Comparison of ENCODE assay signal across 17 cellular contexts in genomic region chr4:41877020-41877796, GRCh38. TPM values are rescaled to one million over a fixed set of nuclear protein-coding genes. Genes with fewer than 3 reads are reported as not detected.
DNase-seq lines count a peak whose midpoint lies in the region; ATAC-seq, FAIRE-seq and TF ChIP-seq lines count a peak whose summit lies in the region.
"Had no signal": no experiment of that assay in that cellular context is flagged by ENCODE, and none has a peak within 500 bp of the region (broad histone marks: within the 10 kb centered on the region; RNA-seq: fewer than 3 reads in every experiment).

No MANE protein-coding gene starts in this region.

- H3K4me1 ChIP-seq in SK-N-SH (ENCODE audit: control insufficient read depth in 1 of 2, insufficient read depth in 2 of 2, low read depth in 1 of 2, low read length in 1 of 2) (peaks cover 0 to 49% of the 10 kb centered on the region in 2 experiments; a peak in 3 of 4 replicates), iPS-15b (ENCODE audit: control insufficient read depth, insufficient read depth, low read length) (no peaks in the 10 kb centered on the region)
- H3K4me1 ChIP-seq: BLaER1, Caco-2 had no signal

- no peaks in the 10 kb centered on the region for H3K9me3 ChIP-seq in SK-N-SH
- no peaks in the 10 kb centered on the region for H3K9me3 ChIP-seq in iPS-15b (ENCODE audit: control insufficient read depth, insufficient read depth, low read length)
- H3K9me3 ChIP-seq: Caco-2 had no signal

- WGBS in SK-N-SH (ENCODE audit: low lambda C conversion rate), result 88% methylated on average over 4 of the region's 7 CpGs

- no peaks in the 10 kb centered on the region for H3K79me2 ChIP-seq in SK-N-SH (ENCODE audit: insufficient read depth)

- FAIRE-seq in bronchial epithelial cell (lab: Jason Lieb, UNC), result peak; percentile 73
- FAIRE-seq: GM19239, H54, HTR-8/SVneo had no signal

- CTCF ChIA-PET in SK-N-SH (lab: Yijun Ruan, JAX), result interaction anchor here (0.6 to 12.6 kb wide), 11 partner anchors 11 to 187 kb away, joined by 3 to 188 read pairs (median 7); partner anchors contain the start of gene PHOX2B

- H3K9me2 ChIP-seq in SK-N-SH, result no peaks in the 10 kb centered on the region

- H3K27ac ChIP-seq in SK-N-SH (ENCODE audit: low read depth in 2 of 2, low read length in 1 of 2), result peak overlapping the region in 1 of 2 experiments; percentile 99; a peak in 2 of 4 replicates
- H3K27ac ChIP-seq: 22Rv1, BLaER1 had no signal

- no peak overlapping the region for H3K9ac ChIP-seq in SK-N-SH
- H3K9ac ChIP-seq in iPS-15b (ENCODE audit: low read depth, low read length), result no peak overlapping the region
- H3K9ac ChIP-seq: BLaER1 had no signal

- peak in 1 of 2 experiments; percentile 55; a peak in 1 of 4 replicates for TF ChIP-seq EP300 in SK-N-SH (IDR thresholded peaks at IDR 0.05; ENCODE audit: borderline replicate concordance in 1 of 2, low read depth in 1 of 2, low read length in 1 of 2)

- H3K36me3 ChIP-seq in SK-N-SH (replicated peaks in 1 of 2; ENCODE audit: control insufficient read depth in 1 of 2, insufficient read depth in 2 of 2, low read length in 1 of 2), result no peaks in the 10 kb centered on the region
- no peaks in the 10 kb centered on the region for H3K36me3 ChIP-seq in bronchial epithelial cell (ENCODE audit: control insufficient read depth, insufficient read depth, low read length)
- H3K36me3 ChIP-seq in iPS-15b (ENCODE audit: control insufficient read depth, insufficient read depth, low read length), result no peaks in the 10 kb centered on the region
- H3K36me3 ChIP-seq: BLaER1 had no signal

- DNase-seq in SK-N-SH (peak; percentile 54), bronchial epithelial cell (ENCODE audit: low read depth) (no peak), retina (peak; percentile 41), UCSD-AML1 (lab: John Stamatoyannopoulos, UW; ENCODE audit: unreplicated experiment) (no peak), Kasumi-1 (lab: John Stamatoyannopoulos, UW) (no peak)
- DNase-seq: Caco-2; CD8-positive, alpha-beta memory T cell; DMS53; GF-D8 had no signal

- H3K4me2 ChIP-seq in SK-N-SH, result no peak overlapping the region
- H3K4me2 ChIP-seq: BLaER1 had no signal

- H3K27me3 ChIP-seq in SK-N-SH (ENCODE audit: insufficient read depth) (peaks cover 65% of the 10 kb centered on the region), bronchial epithelial cell (ENCODE audit: control insufficient read depth, insufficient read depth, low read length) (peaks cover 72% of the 10 kb centered on the region), iPS-15b (ENCODE audit: control insufficient read depth, insufficient read depth, low read length) (peaks cover 99% of the 10 kb centered on the region)
- H3K27me3 ChIP-seq: BLaER1 had no signal

- no peaks in the 10 kb centered on the region for H4K20me1 ChIP-seq in SK-N-SH (ENCODE audit: insufficient read depth)
- H4K20me1 ChIP-seq: BLaER1 had no signal

- TF ChIP-seq RAD21 in SK-N-SH (IDR thresholded peaks at IDR 0.05; ENCODE audit: low read length), result no peak

- POLR2A ChIA-PET in SK-N-SH (lab: Yijun Ruan, JAX), result interaction anchor here (0.6 to 16.3 kb wide), 14 partner anchors 15 to 595 kb away, joined by 3 to 524 read pairs (median 6); partner anchors contain the start of genes PHOX2B and TMEM33

- H3K4me3 ChIP-seq in SK-N-SH (ENCODE audit: low read depth in 2 of 2, low read length in 1 of 2) (peak overlapping the region in 1 of 2 experiments; percentile 4; a peak in 1 of 4 replicates), bronchial epithelial cell (ENCODE audit: low read depth, low read length) (no peak overlapping the region), iPS-15b (ENCODE audit: low read depth, low read length) (peak overlapping the region; percentile 27)
- H3K4me3 ChIP-seq: BLaER1 had no signal

- no peaks in the 10 kb centered on the region for H3F3A ChIP-seq in SK-N-SH (replicated peaks; ENCODE audit: insufficient read depth)

- H2AFZ ChIP-seq in SK-N-SH (ENCODE audit: low read depth), result no peak overlapping the region

- no peak for ATAC-seq in SK-N-SH treated with all-trans-retinoic acid at 6 μM for 48 hours
- ATAC-seq in HG02981 (IDR thresholded peaks at IDR 0.05; ENCODE audit: unreplicated experiment), result no peak

- TF ChIP-seq CTCF in SK-N-SH (IDR thresholded peaks at IDR 0.05) (no peak), bronchial epithelial cell (IDR thresholded peaks at IDR 0.05; ENCODE audit: insufficient read depth, low read length, severe bottlenecking) (no peak)

TF ChIP-seq in SK-N-SH, 30 proteins besides CTCF, POLR2A, EP300 and RAD21:
- TF ChIP-seq RCOR1 (IDR thresholded peaks at IDR 0.05; ENCODE audit: low read length) (peak; percentile 37; the same call in 1 of the 2 replicates), GABPA (IDR thresholded peaks at IDR 0.05; ENCODE audit: low read depth) (no peak)

TF ChIP-seq in SK-N-SH treated with all-trans-retinoic acid at 6 μM for 48 hours, 23 proteins besides CTCF, POLR2A, EP300 and RAD21 (continues in another document):
- TF ChIP-seq OSR1 (CRISPR knock-in tag; IDR thresholded peaks at IDR 0.05) (no peak), RARB (CRISPR knock-in tag; IDR thresholded peaks at IDR 0.05) (no peak), ARNTL (CRISPR knock-in tag; IDR thresholded peaks at IDR 0.05; ENCODE audit: borderline replicate concordance, low read depth) (no peak), ZFP30 (CRISPR knock-in tag; IDR thresholded peaks at IDR 0.05) (no peak), PPARA (CRISPR knock-in tag; IDR thresholded peaks at IDR 0.05; ENCODE audit: borderline replicate concordance) (no peak), ZC3H10 (CRISPR knock-in tag; IDR thresholded peaks at IDR 0.05) (no peak), TCF4 (CRISPR knock-in tag; IDR thresholded peaks at IDR 0.05; ENCODE audit: borderline replicate concordance) (no peak), ZFP3 (CRISPR knock-in tag; IDR thresholded peaks at IDR 0.05) (no peak), GLIS3 (CRISPR knock-in tag; IDR thresholded peaks at IDR 0.05) (no peak), CREB5 (CRISPR knock-in tag; IDR thresholded peaks at IDR 0.05; ENCODE audit: low read depth) (no peak), ESRRG (CRISPR knock-in tag; IDR thresholded peaks at IDR 0.05) (no peak), PATZ1 (CRISPR knock-in tag; IDR thresholded peaks at IDR 0.05; ENCODE audit: borderline replicate concordance) (no peak), BACH2 (CRISPR knock-in tag; IDR thresholded peaks at IDR 0.05; ENCODE audit: borderline replicate concordance) (no peak), ZNF70 (CRISPR knock-in tag; IDR thresholded peaks at IDR 0.05) (no peak), ISL1 (CRISPR knock-in tag; IDR thresholded peaks at IDR 0.05) (no peak), TOX (CRISPR knock-in tag; IDR thresholded peaks at IDR 0.05; ENCODE audit: borderline replicate concordance) (no peak), CSDC2 (CRISPR knock-in tag; IDR thresholded peaks at IDR 0.05) (no peak)
- TF ChIP-seq, protein P1, sequence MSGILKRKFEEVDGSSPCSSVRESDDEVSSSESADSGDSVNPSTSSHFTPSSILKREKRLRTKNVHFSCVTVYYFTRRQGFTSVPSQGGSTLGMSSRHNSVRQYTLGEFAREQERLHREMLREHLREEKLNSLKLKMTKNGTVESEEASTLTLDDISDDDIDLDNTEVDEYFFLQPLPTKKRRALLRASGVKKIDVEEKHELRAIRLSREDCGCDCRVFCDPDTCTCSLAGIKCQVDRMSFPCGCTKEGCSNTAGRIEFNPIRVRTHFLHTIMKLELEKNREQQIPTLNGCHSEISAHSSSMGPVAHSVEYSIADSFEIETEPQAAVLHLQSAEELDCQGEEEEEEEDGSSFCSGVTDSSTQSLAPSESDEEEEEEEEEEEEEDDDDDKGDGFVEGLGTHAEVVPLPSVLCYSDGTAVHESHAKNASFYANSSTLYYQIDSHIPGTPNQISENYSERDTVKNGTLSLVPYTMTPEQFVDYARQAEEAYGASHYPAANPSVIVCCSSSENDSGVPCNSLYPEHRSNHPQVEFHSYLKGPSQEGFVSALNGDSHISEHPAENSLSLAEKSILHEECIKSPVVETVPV (CRISPR knock-in tag; IDR thresholded peaks at IDR 0.05), result no peak

RNA-seq across cellular contexts. Expression of gene TMEM33, which starts 58.0 kb away (rescaled TPM):
- polyA plus RNA-seq in SK-N-SH (2012; rRNA removed), result 31.2 and 43.2 TPM in 2 replicates
- 32.0 and 35.2 TPM in 2 replicates for polyA plus RNA-seq in SK-N-SH (2012; cell fraction: cytosol; rRNA removed)
- polyA plus RNA-seq in SK-N-SH (2012; cell fraction: nucleus; rRNA removed), result 24.7 and 28.2 TPM in 2 replicates
- 63.5 and 106 TPM in 2 replicates for total RNA-seq in bronchial epithelial cell

Comparison
In these comparisons a context has a peak if more than half of its experiments do, and no peak if none do; other contexts are left out.
1. DNase-seq: peak in SK-N-SH (single experiment) and retina (single experiment); none in bronchial epithelial cell (single experiment), UCSD-AML1 (single experiment) and Kasumi-1 (0 of 2).